ENCODE assay signal across 22 cellular contexts in the genomic region with DNA sequence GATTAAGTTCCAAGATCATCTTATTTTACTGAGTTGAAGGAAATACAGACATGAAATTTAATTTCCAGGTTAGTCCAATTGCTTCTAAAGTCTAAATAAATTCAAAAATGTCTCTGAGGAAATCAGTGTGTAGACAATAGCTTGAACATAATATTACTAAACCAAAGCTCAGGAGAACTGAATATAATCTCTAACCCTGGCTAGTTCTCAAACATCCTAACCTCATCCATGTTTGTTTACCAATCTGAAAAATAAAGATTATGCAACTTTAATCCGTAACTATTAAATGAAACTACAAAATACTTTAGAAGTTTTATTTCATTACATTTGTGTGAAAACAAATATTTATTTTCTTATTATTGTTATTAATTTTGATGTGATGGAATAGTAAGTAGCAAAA.
"Had no signal": no experiment of that assay in that cellular context is flagged by ENCODE, and none has a peak within 500 bp of the region (broad histone marks: within the 10 kb centered on the region; RNA-seq: fewer than 3 reads in every experiment).

No MANE protein-coding gene starts in this region.

- H3K4me3 ChIP-seq: K562, SJSA1, SK-N-MC had no signal

- H3K9ac ChIP-seq: KMS-11 had no signal

- H3K4me2 ChIP-seq: KMS-11 had no signal

- ATAC-seq: K562 had no signal

- H3K36me3 ChIP-seq: SJSA1 had no signal

- H3K4me1 ChIP-seq: SJSA1 had no signal

- H3K27ac ChIP-seq: KMS-11, SJSA1, SK-N-MC had no signal

- FAIRE-seq: K562, RCC 7860 had no signal

- H3K27me3 ChIP-seq: SJSA1 had no signal

- DNase-seq: Kasumi-1, MM.1S, NCI-H1092 treated with DMSO at 0.1 percent for 48 hours, NCI-H1436, NCI-H187, NCI-H2029, NCI-H2081 treated with DMSO at 0.1 percent for 48 hours, NCI-H2171, NCI-H226, NCI-H446, NCI-H510A, NCI-H524 treated with DMSO at 0.1 percent for 48 hours, NCI-H69, NCI-H774, Right ventricle myocardium superior, RPMI8226, SIG-M5 had no signal

- H3K9me3 ChIP-seq: SJSA1 had no signal
